ENCODE assay signal across 1 cellular context in the genomic region with DNA sequence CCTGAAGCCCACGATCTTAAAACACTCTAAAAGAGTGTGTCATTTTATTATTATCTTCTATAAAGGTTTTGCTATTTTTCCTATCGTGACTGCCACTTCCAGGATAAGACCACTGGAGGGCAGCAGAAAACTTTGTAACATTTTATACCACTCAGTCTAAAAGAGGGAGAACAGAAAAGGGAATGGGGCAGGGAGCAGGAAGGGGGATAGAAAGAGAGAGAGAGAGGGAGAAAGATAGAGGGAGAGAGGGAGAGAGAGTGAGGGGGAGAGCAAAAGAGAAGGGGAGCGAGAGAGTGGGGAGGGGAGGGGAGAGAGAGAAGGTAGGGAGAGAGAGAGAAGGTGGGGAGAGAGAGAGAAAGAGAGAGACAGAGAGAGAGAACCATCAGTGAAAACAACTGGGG.
TF ChIP-seq lines count a peak whose summit lies in the region.

No MANE protein-coding gene starts in this region.

TF ChIP-seq in SK-N-SH treated with all-trans-retinoic acid at 6 μM for 48 hours, 23 proteins besides CTCF, POLR2A, EP300 and RAD21 (continued from another document):
- TF ChIP-seq ISL1 (CRISPR knock-in tag; IDR thresholded peaks at IDR 0.05), result no peak
- TF ChIP-seq PPARA (CRISPR knock-in tag; IDR thresholded peaks at IDR 0.05; ENCODE audit: borderline replicate concordance), result no peak
- TF ChIP-seq TCF4 (CRISPR knock-in tag; IDR thresholded peaks at IDR 0.05; ENCODE audit: borderline replicate concordance), result no peak
- no peak for TF ChIP-seq ZNF565 (CRISPR knock-in tag; conservative IDR thresholded peaks at IDR 0.05; ENCODE audit: low read depth)
- TF ChIP-seq ZC3H10 (CRISPR knock-in tag; IDR thresholded peaks at IDR 0.05), result no peak
- no peak for TF ChIP-seq SNAI2 (CRISPR knock-in tag; IDR thresholded peaks at IDR 0.05)
TF ChIP-seq in SK-N-SH treated with all-trans-retinoic acid at 6 μM for 48 hours: peak in this region for 0.
